Comparison of ENCODE assay signal across 1 cellular context in genomic region chr22:43901976-43902643, GRCh38.
A peak's percentile ranks its signal among the peaks of the same experiment; 100 is the strongest.
TF ChIP-seq lines count a peak whose summit lies in the region.

No MANE protein-coding gene starts in this region.

TF ChIP-seq in SK-N-SH, 30 proteins besides CTCF, POLR2A, EP300 and RAD21 (continued from another document):
- TF ChIP-seq FOSL2 (IDR thresholded peaks at IDR 0.05; ENCODE audit: borderline replicate concordance, low read depth) (peak; percentile 86), RXRA (IDR thresholded peaks at IDR 0.05; ENCODE audit: borderline replicate concordance, low read depth) (peak; percentile 49; the same call in 1 of the 2 replicates), MXI1 (IDR thresholded peaks at IDR 0.05; ENCODE audit: low read depth, low read length) (no peak), GATA2 (CRISPR knock-in tag; IDR thresholded peaks at IDR 0.05) (no peak), TCF12 (IDR thresholded peaks at IDR 0.05) (peak; percentile 62), JUND (IDR thresholded peaks at IDR 0.05) (peak; percentile 90), PBX3 (IDR thresholded peaks at IDR 0.05) (peak; percentile 32; the same call in 1 of the 2 replicates), TAF1 (IDR thresholded peaks at IDR 0.05; ENCODE audit: borderline replicate concordance, low read depth, low read length) (no peak)
TF ChIP-seq in SK-N-SH: peak in this region for 7.
